In genomic region chr10:43043342-43043772, GRCh38 we compare ENCODE assay signal across 28 cellular contexts. TPM values are rescaled to one million over a fixed set of nuclear protein-coding genes. Genes with fewer than 3 reads are reported as not detected.
DNase-seq lines count a peak whose midpoint lies in the region; ATAC-seq and TF ChIP-seq lines count a peak whose summit lies in the region.
"Had no signal": no experiment of that assay in that cellular context is flagged by ENCODE, and none has a peak within 500 bp of the region (broad histone marks: within the 10 kb centered on the region; RNA-seq: fewer than 3 reads in every experiment).

No MANE protein-coding gene starts in this region.

- no peak overlapping the region for H3K9ac ChIP-seq in mesenchymal stem cell (ENCODE audit: low read length)

- no peaks in the 10 kb centered on the region for H3K36me3 Mint-ChIP-seq in osteocyte (ENCODE audit: unreplicated experiment)
- no peaks in the 10 kb centered on the region for H3K36me3 Mint-ChIP-seq in Calu3 (ENCODE audit: insufficient read depth, unreplicated experiment)
- H3K36me3 Mint-ChIP-seq: CD4-positive, alpha-beta memory T cell; stimulated activated memory B cell treated with anti-CD40 and anti-IgM and Interleukin-4, amounts not matched to agents 10 μg/mL and 1 μg/mL and 100 μg/mL, for 72 hours had no signal

- H3K4me3 ChIP-seq in H7 (ENCODE audit: insufficient read depth, low read depth, low read length) (no peak overlapping the region), mesenchymal stem cell (ENCODE audit: insufficient read depth in 1 of 2, low read depth in 1 of 2, low read length in 2 of 2) (no peak overlapping the region)
- H3K4me3 ChIP-seq: body of pancreas, GM23338, heart right ventricle, transverse colon had no signal

- H4K91ac ChIP-seq in mesenchymal stem cell (ENCODE audit: low read length): no peak overlapping the region

- H2BK12ac ChIP-seq in mesenchymal stem cell (ENCODE audit: low read length in 2 of 2): no peak overlapping the region

- H2AFZ ChIP-seq in mesenchymal stem cell (ENCODE audit: low read depth, low read length): no peak overlapping the region

- H3K4me2 ChIP-seq in mesenchymal stem cell (ENCODE audit: low read length, poor library complexity, severe bottlenecking): no peak overlapping the region
- H3K4me2 ChIP-seq: GM23338 had no signal

- H2BK5ac ChIP-seq in mesenchymal stem cell (ENCODE audit: low read depth, low read length, poor library complexity, severe bottlenecking): no peak overlapping the region

- no peaks in the 10 kb centered on the region for H3K79me1 ChIP-seq in mesenchymal stem cell (replicated peaks; ENCODE audit: low read length, poor library complexity, severe bottlenecking)

- H3K4ac ChIP-seq in mesenchymal stem cell (ENCODE audit: low read depth in 1 of 2, low read length in 2 of 2): no peak overlapping the region

- peaks cover 30% of the 10 kb centered on the region for H3K4me1 ChIP-seq in mesenchymal stem cell (ENCODE audit: control insufficient read depth, insufficient read depth, low read depth, low read length)
- H3K4me1 ChIP-seq: body of pancreas had no signal

- H3K4me3 Mint-ChIP-seq in osteocyte (ENCODE audit: unreplicated experiment) (no peak overlapping the region), Calu3 (ENCODE audit: low read depth, unreplicated experiment) (no peak overlapping the region)
- H3K4me3 Mint-ChIP-seq: activated CD4-positive, alpha-beta T cell treated with anti-CD3 and anti-CD28 coated beads, Interleukin-2, amount 10 ng/mL, durations not matched to agents 24 days and 14 days; activated naive CD4-positive, alpha-beta T cell treated with anti-CD3 and anti-CD28 coated beads for 36 hours; activated T-helper 1 cell treated with anti-CD3 and anti-CD28 coated beads, Interleukin-12 subunit alpha, Interleukin-12 subunit beta, Interleukin-2, Interleukin-4 antibody, amounts not matched to agents 30 ng/mL and 10 ng/mL and 1 ng/mL, durations not matched to agents 14 hours and 24 hours and 36 hours; CD4-positive, alpha-beta memory T cell; GM23338; HFFc6; stimulated activated memory B cell treated with anti-CD40 and anti-IgM and Interleukin-4, amounts not matched to agents 10 μg/mL and 1 μg/mL and 100 μg/mL, for 72 hours; T-helper 2 cell treated with Interferon-gamma antibody and Interleukin-4, amounts not matched to agents 5 μg/mL and 100 μg/mL, for 36 hours had no signal

- 74% methylated on average over 9 of the region's 9 CpGs for WGBS in mesenchymal stem cell

- no peak overlapping the region for H2BK15ac ChIP-seq in mesenchymal stem cell (ENCODE audit: low read depth, poor library complexity, severe bottlenecking)

- H3K14ac ChIP-seq in mesenchymal stem cell (ENCODE audit: low read length in 2 of 2): no peak overlapping the region

- DNase-seq in activated CD4-positive, CD25-positive, alpha-beta regulatory T cell treated with anti-CD3 and anti-CD28 coated beads, Interleukin-2, amount 50 U/mL, for 72 hours: peak; percentile 17
- DNase-seq in activated CD4-positive, CD25-positive, alpha-beta regulatory T cell (lab: John Stamatoyannopoulos, UW): no peak
- DNase-seq in H7 (peak; percentile 31), islet precursor cell (peak; percentile 47), osteocyte (ENCODE audit: extremely low spot score, unreplicated experiment) (peak; percentile 82), Calu3 (no peak), mesenchymal stem cell (no peak)
- DNase-seq: 8988T; activated CD4-positive, alpha-beta T cell treated with anti-CD3 and anti-CD28 coated beads, Interleukin-2, amount 10 ng/mL, durations not matched to agents 24 days and 14 days; activated naive CD4-positive, alpha-beta T cell treated with anti-CD3 and anti-CD28 coated beads for 36 hours; CD4-positive, alpha-beta memory T cell; cerebellar nuclear complex; DMS 273 treated with DMSO at 0.1 percent for 48 hours; heart right ventricle; HFFc6; Kasumi-1; kidney glomerular epithelial cell; NCI-H1436; NCI-H2081; stimulated activated CD4-positive, alpha-beta T cell treated with anti-CD3 and anti-CD28 coated beads, Interleukin-15, amount 100 ng/mL, for 24 hours; transverse colon had no signal

- H3K9me3 Mint-ChIP-seq in osteocyte (ENCODE audit: unreplicated experiment) (no peaks in the 10 kb centered on the region), Calu3 (ENCODE audit: low read depth, unreplicated experiment) (no peaks in the 10 kb centered on the region)
- H3K9me3 Mint-ChIP-seq: activated CD4-positive, alpha-beta T cell treated with anti-CD3 and anti-CD28 coated beads, Interleukin-2, amount 10 ng/mL, durations not matched to agents 24 days and 14 days; activated naive CD4-positive, alpha-beta T cell treated with anti-CD3 and anti-CD28 coated beads for 36 hours; activated T-helper 1 cell treated with anti-CD3 and anti-CD28 coated beads, Interleukin-12 subunit alpha, Interleukin-12 subunit beta, Interleukin-2, Interleukin-4 antibody, amounts not matched to agents 30 ng/mL and 10 ng/mL and 1 ng/mL, durations not matched to agents 14 hours and 24 hours and 36 hours; CD4-positive, alpha-beta memory T cell; GM23338; HFFc6; stimulated activated memory B cell treated with anti-CD40 and anti-IgM and Interleukin-4, amounts not matched to agents 10 μg/mL and 1 μg/mL and 100 μg/mL, for 72 hours; T-helper 2 cell treated with Interferon-gamma antibody and Interleukin-4, amounts not matched to agents 5 μg/mL and 100 μg/mL, for 36 hours had no signal

- no peak for ATAC-seq in HG02970 (IDR thresholded peaks at IDR 0.05; ENCODE audit: low FRiP score, unreplicated experiment)
- ATAC-seq: body of pancreas; heart right ventricle; stimulated activated memory B cell treated with anti-CD40 and anti-IgM and Interleukin-4, amounts not matched to agents 10 μg/mL and 1 μg/mL and 100 μg/mL, for 72 hours had no signal

- no peak overlapping the region for H3K27ac ChIP-seq in mesenchymal stem cell (ENCODE audit: low read length, poor library complexity, severe bottlenecking)
- H3K27ac ChIP-seq: body of pancreas, heart right ventricle, neutrophil, transverse colon had no signal

- H3K23ac ChIP-seq in mesenchymal stem cell (ENCODE audit: low read length in 2 of 2): no peak overlapping the region

- TF ChIP-seq CTCF in osteocyte (IDR thresholded peaks at IDR 0.05): no peak
- no peak for TF ChIP-seq CTCF in Calu3 (IDR thresholded peaks at IDR 0.05; ENCODE audit: unreplicated experiment)

- no peaks in the 10 kb centered on the region for H3K9me3 ChIP-seq in mesenchymal stem cell (ENCODE audit: control insufficient read depth, low read length)
- H3K9me3 ChIP-seq: body of pancreas, heart right ventricle, neutrophil, transverse colon had no signal

- H3K4me1 Mint-ChIP-seq in osteocyte (ENCODE audit: unreplicated experiment) (peaks cover 20% of the 10 kb centered on the region), Calu3 (ENCODE audit: low read depth, unreplicated experiment) (no peaks in the 10 kb centered on the region)
- H3K4me1 Mint-ChIP-seq: activated CD4-positive, alpha-beta T cell treated with anti-CD3 and anti-CD28 coated beads, Interleukin-2, amount 10 ng/mL, durations not matched to agents 24 days and 14 days; CD4-positive, alpha-beta memory T cell; stimulated activated memory B cell treated with anti-CD40 and anti-IgM and Interleukin-4, amounts not matched to agents 10 μg/mL and 1 μg/mL and 100 μg/mL, for 72 hours had no signal

- H4K8ac ChIP-seq in mesenchymal stem cell (ENCODE audit: low read length): no peak overlapping the region

- CTCF ChIA-PET in Calu3 (lab: Charles Lee): interaction anchor here (0.6 kb wide), 1 partner anchor 25 kb away, joined by 4 read pairs; no protein-coding TSS in a partner anchor

- H3K27me3 Mint-ChIP-seq in osteocyte (ENCODE audit: unreplicated experiment) (no peaks in the 10 kb centered on the region), Calu3 (ENCODE audit: unreplicated experiment) (peaks cover 46% of the 10 kb centered on the region)
- H3K27me3 Mint-ChIP-seq: activated CD4-positive, alpha-beta T cell treated with anti-CD3 and anti-CD28 coated beads, Interleukin-2, amount 10 ng/mL, durations not matched to agents 24 days and 14 days had no signal

- H3K36me3 ChIP-seq in H7 (replicated peaks; ENCODE audit: control insufficient read depth, insufficient read depth, low read length): no peaks in the 10 kb centered on the region
- no peaks in the 10 kb centered on the region for H3K36me3 ChIP-seq in mesenchymal stem cell (ENCODE audit: control insufficient read depth in 1 of 2, insufficient read depth in 2 of 2, low read depth in 1 of 2, low read length in 2 of 2)
- H3K36me3 ChIP-seq: heart right ventricle, neutrophil, transverse colon had no signal

- BruUV-seq in Calu3 (replicated peaks; lab: Mats Ljungman, UMichigan): no TSS peak

- H2AK5ac ChIP-seq in mesenchymal stem cell (ENCODE audit: low read length, severe bottlenecking): no peak overlapping the region

- H3K27me3 ChIP-seq in H7 (ENCODE audit: control insufficient read depth, insufficient read depth, low read length) (no peaks in the 10 kb centered on the region), mesenchymal stem cell (ENCODE audit: control insufficient read depth in 1 of 2, insufficient read depth in 1 of 2, low read length in 2 of 2) (no peaks in the 10 kb centered on the region)
- H3K27me3 ChIP-seq: body of pancreas, neutrophil, transverse colon had no signal

- H3K18ac ChIP-seq in mesenchymal stem cell (ENCODE audit: low read depth in 1 of 2, low read length in 2 of 2): no peak overlapping the region

- H3K27ac Mint-ChIP-seq in osteocyte (ENCODE audit: unreplicated experiment): no peak overlapping the region
- no peak overlapping the region for H3K27ac Mint-ChIP-seq in Calu3 (ENCODE audit: unreplicated experiment)
- H3K27ac Mint-ChIP-seq: activated CD4-positive, alpha-beta T cell treated with anti-CD3 and anti-CD28 coated beads, Interleukin-2, amount 10 ng/mL, durations not matched to agents 24 days and 14 days; activated naive CD4-positive, alpha-beta T cell treated with anti-CD3 and anti-CD28 coated beads for 36 hours; activated T-helper 1 cell treated with anti-CD3 and anti-CD28 coated beads, Interleukin-12 subunit alpha, Interleukin-12 subunit beta, Interleukin-2, Interleukin-4 antibody, amounts not matched to agents 30 ng/mL and 10 ng/mL and 1 ng/mL, durations not matched to agents 14 hours and 24 hours and 36 hours; CD4-positive, alpha-beta memory T cell; HFFc6; stimulated activated memory B cell treated with anti-CD40 and anti-IgM and Interleukin-4, amounts not matched to agents 10 μg/mL and 1 μg/mL and 100 μg/mL, for 72 hours; T-helper 2 cell treated with Interferon-gamma antibody and Interleukin-4, amounts not matched to agents 5 μg/mL and 100 μg/mL, for 36 hours had no signal

- intact Hi-C loops in Calu3 (cut with micrococcal nuclease; ENCODE audit: unreplicated experiment): no loop called here

- no peak overlapping the region for H2BK120ac ChIP-seq in mesenchymal stem cell (ENCODE audit: low read depth, low read length)

RNA-seq across cellular contexts. Expression of gene RET, which starts 33.5 kb away (rescaled TPM):
- total RNA-seq in H7 (2014; rRNA removed; shearing (Covaris generic)): 9.7 and 16.0 TPM in 2 replicates
- total RNA-seq in osteocyte (0.43 and 1.1 TPM in 2 replicates), Calu3 (2022) (0.07 TPM in 1 of 2 replicates, not detected in the other)
- 0.29 TPM for polyA plus RNA-seq in mesenchymal stem cell (2013, experiment 1 of 2)
- 0.42 TPM for polyA plus RNA-seq in mesenchymal stem cell (2013, experiment 2 of 2)
- total RNA-seq: CD4-positive, alpha-beta memory T cell had no signal
- polyA plus RNA-seq: CD4-positive, alpha-beta memory T cell had no signal

Comparison
In these comparisons a context has a peak if more than half of its experiments do, and no peak if none do; other contexts are left out.
1. DNase-seq: peak in activated CD4-positive, CD25-positive, alpha-beta regulatory T cell treated with anti-CD3 and anti-CD28 coated beads, Interleukin-2, amount 50 U/mL, for 72 hours (single experiment), H7 (single experiment), islet precursor cell (single experiment) and osteocyte (single experiment); none in activated CD4-positive, CD25-positive, alpha-beta regulatory T cell (0 of 4), Calu3 (single experiment) and mesenchymal stem cell (single experiment).